In the genomic region with DNA sequence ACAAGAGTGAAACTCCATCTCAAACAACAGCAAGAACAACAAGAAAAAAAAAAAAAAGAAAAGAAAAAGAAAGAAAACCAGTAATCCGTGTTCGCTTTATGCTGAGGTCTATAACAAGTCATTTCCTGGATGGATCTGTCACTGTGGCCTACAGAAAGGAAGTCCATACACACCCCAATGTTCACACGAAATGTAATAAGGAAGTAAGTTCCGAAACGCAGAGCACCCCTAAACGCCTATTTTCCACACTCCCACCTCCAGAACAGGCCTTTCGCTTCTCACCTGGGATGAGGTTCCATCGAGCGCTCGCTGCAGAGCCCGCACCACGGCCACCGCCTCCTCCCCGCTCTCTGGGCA, we compare ENCODE assay signal across 6 cellular contexts. TPM values are rescaled to one million over a fixed set of nuclear protein-coding genes. Genes with fewer than 3 reads are reported as not detected.
DNase-seq lines count a peak whose midpoint lies in the region; ATAC-seq, FAIRE-seq and TF ChIP-seq lines count a peak whose summit lies in the region.

No MANE protein-coding gene starts in this region.

- H3K9me3 ChIP-seq in BLaER1 (peaks cover 30% of the 10 kb centered on the region), GM12878 (replicated peaks; ENCODE audit: control insufficient read depth, insufficient read depth, low read length) (peaks cover 12% of the 10 kb centered on the region; the same call in 2 of the 3 replicates)

- H3K79me2 ChIP-seq in GM12878 (ENCODE audit: control insufficient read depth, insufficient read depth, low read length) = peaks cover 45% of the 10 kb centered on the region

- intact Hi-C loops in GM12878 (cut with micrococcal nuclease; ENCODE audit: unreplicated experiment) = no loop called here
- intact Hi-C loops in natural killer cell (cut with micrococcal nuclease) = no loop called here

- no peaks in the 10 kb centered on the region for H3K27me3 Mint-ChIP-seq in natural killer cell (ENCODE audit: low read depth in 2 of 2)

- H3K4me1 ChIP-seq in BLaER1 (peaks cover 25% of the 10 kb centered on the region), GM12878 (ENCODE audit: control insufficient read depth, insufficient read depth, low read length) (no peaks in the 10 kb centered on the region)

- no peak for TF ChIP-seq POLR2A in GM12878 (IDR thresholded peaks at IDR 0.05; ENCODE audit: low read depth, low read length)

- H3K27me3 ChIP-seq in BLaER1 (peaks cover 1% of the 10 kb centered on the region; the same call in 1 of the 2 replicates), GM12878 (replicated peaks in 1 of 2; ENCODE audit: control insufficient read depth in 2 of 2, insufficient read depth in 2 of 2, low read length in 1 of 2) (no peaks in the 10 kb centered on the region)

- peaks cover 2% of the 10 kb centered on the region for H3K36me3 Mint-ChIP-seq in natural killer cell

- no peaks in the 10 kb centered on the region for H3K9me3 Mint-ChIP-seq in natural killer cell

- no peak for DNase-seq in GM12878 (ENCODE audit: low read depth, low spot score)
- no peak for DNase-seq in natural killer cell
- DNase-seq in KG1 (lab: John Stamatoyannopoulos, UW) = no peak
- no peak for DNase-seq in NCI-H128 (lab: John Stamatoyannopoulos, UW; ENCODE audit: unreplicated experiment)

- in situ Hi-C loops in GM12878 (cut with MboI) = no loop called here

- WGBS in GM12878 (ENCODE audit: insufficient coverage, insufficient replicate concordance, low lambda C conversion rate, missing lambda C conversion rate) = 0% methylated on average over 14 of the region's 14 CpGs

- no peak for TF ChIP-seq RAD21 in GM12878 (IDR thresholded peaks at IDR 0.05; ENCODE audit: insufficient read depth, low read depth, low read length)

- peak overlapping the region; percentile 95 to 99 for H3K27ac Mint-ChIP-seq in natural killer cell

- SMC1A ChIA-PET in GM12878 (lab: Charles Lee; ENCODE audit: uncharacterized antibody, unreplicated experiment) = interaction anchor here (1.4 kb wide), 1 partner anchor 9 kb away, joined by 3 read pairs; no protein-coding TSS in a partner anchor

- peak overlapping the region; percentile 99 for H3K4me2 ChIP-seq in BLaER1
- H3K4me2 ChIP-seq in GM12878 (ENCODE audit: control insufficient read depth, insufficient read depth) = peak overlapping the region; percentile 68; the same call in 1 of the 2 replicates

- peak overlapping the region; percentile 89 for H3K4me3 ChIP-seq in BLaER1
- H3K4me3 ChIP-seq in GM12878 = peak overlapping the region; percentile 95

- FAIRE-seq in GM12878 (lab: Jason Lieb, UNC) = no peak

- POLR2A ChIA-PET in GM12878 (lab: Charles Lee) = interaction anchor here (0.6 to 2.3 kb wide), 5 partner anchors 11 to 90 kb away, joined by 3 to 15 read pairs (median 7); partner anchors contain the start of genes BUD31 and ZNF655

- peak overlapping the region; percentile 100 for H3K4me3 Mint-ChIP-seq in natural killer cell

- peaks cover 25 to 29% of the 10 kb centered on the region in 2 donors for H3K4me1 Mint-ChIP-seq in natural killer cell

- ATAC-seq in HG03108 (IDR thresholded peaks at IDR 0.05; ENCODE audit: unreplicated experiment) (peak; percentile 11), GM12878 (peak; percentile 34), natural killer cell (peak; percentile 46 to 72 (median 52))

- CTCF ChIA-PET in GM12878 (lab: Yijun Ruan, JAX) = interaction anchor here (0.7 to 1.2 kb wide), 3 partner anchors 16 to 201 kb away, joined by 3 read pairs; no protein-coding TSS in a partner anchor

- RAD21 ChIA-PET in GM12878 (lab: Charles Lee; ENCODE audit: unreplicated experiment) = interaction anchor here (1.3 to 1.4 kb wide), 2 partner anchors 34 to 91 kb away, joined by 3 to 5 read pairs; partner anchors contain the start of genes ATP5MF, BUD31 and PDAP1

- H2AFZ ChIP-seq in GM12878 (ENCODE audit: control insufficient read depth, low read depth, low read length) = peak overlapping the region; percentile 88

- H3K27ac ChIP-seq in BLaER1 (peak overlapping the region; percentile 88), GM12878 (ENCODE audit: control insufficient read depth, insufficient read depth) (peak overlapping the region; percentile 92)

- TF ChIP-seq CTCF in GM12878 (IDR thresholded peaks at IDR 0.05 in 2 of 3, conservative IDR thresholded peaks at IDR 0.05 in 1 of 3; ENCODE audit: control insufficient read depth in 2 of 3, extremely low read depth in 1 of 3, insufficient read depth in 1 of 3, low read depth in 3 of 3, low read length in 3 of 3) (no peak), natural killer cell (IDR thresholded peaks at IDR 0.05) (no peak)

- H4K20me1 ChIP-seq in BLaER1 (peaks cover 30% of the 10 kb centered on the region), GM12878 (ENCODE audit: control insufficient read depth, insufficient read depth) (no peaks in the 10 kb centered on the region)

- TF ChIP-seq EP300 in GM12878 (IDR thresholded peaks at IDR 0.05; ENCODE audit: borderline replicate concordance in 1 of 2, control insufficient read depth in 1 of 2, low read depth in 2 of 2, low read length in 2 of 2) = no peak

- H3K9ac ChIP-seq in BLaER1 (peak overlapping the region; percentile 87), GM12878 (ENCODE audit: control insufficient read depth, insufficient read depth, low read length) (peak overlapping the region; percentile 94)

- H3K36me3 ChIP-seq in BLaER1 = peaks cover 44% of the 10 kb centered on the region
- H3K36me3 ChIP-seq in GM12878 (ENCODE audit: control insufficient read depth in 2 of 2, insufficient read depth in 2 of 2, low read length in 1 of 2) = peaks cover under 1 to 15% of the 10 kb centered on the region in 2 experiments; a peak in 2 of 4 replicates

- no TSS peak for BruUV-seq in GM12878 (replicated peaks; lab: Mats Ljungman, UMichigan)

RNA-seq across cellular contexts. Expression of gene ZNF394, which starts 0.7 kb away (rescaled TPM):
- total RNA-seq in GM12878 (2013; cell fraction: nucleolus; rRNA removed) = 140 and 151 TPM in 2 replicates
- total RNA-seq in GM12878 (2014; rRNA removed) = 25.8 and 28.4 TPM in 2 replicates
- 24.9 and 26.3 TPM in 2 replicates for total RNA-seq in GM12878 (2014; rRNA removed; fragmentation: Illumina TruSeq; extraction: Trizol)
- total RNA-seq in GM12878 (2021) = 22.9 TPM in 2 replicates
- 20.0 TPM for polyA plus RNA-seq in GM12878 (2011; ENCODE audit: low read depth)
- polyA plus RNA-seq in GM12878 (2011; rRNA removed) = 22.5 and 23.4 TPM in 2 replicates
- polyA plus RNA-seq in GM12878 (2011; cell fraction: cytosol; rRNA removed) = 20.2 and 21.2 TPM in 2 replicates
- 16.2 and 17.1 TPM in 2 replicates for polyA plus RNA-seq in GM12878 (2011; cell fraction: nucleus; rRNA removed)
- 21.9 and 29.4 TPM in 2 replicates for polyA plus RNA-seq in GM12878 (2012)
- 21.4 and 22.0 TPM in 2 replicates for polyA plus RNA-seq in GM12878 (2014; fragmentation: Illumina TruSeq; extraction: Trizol)
- 1 to 10 TPM; 2.5 to 5.3 TPM for polyA plus RNA-seq in GM12878 (2014; fragmentation: Nextera tagmentation; extraction: Ambion mirVana)
- 15.4 and 18.1 TPM in 2 replicates for polyA plus RNA-seq in GM12878 (2014; rRNA removed)
- 10 to 100 TPM; 23.8 to 26.8 TPM for polyA plus RNA-seq in GM12878 (2016; fragmentation: Nextera tagmentation; extraction: Ambion mirVana)
- polyA minus RNA-seq in GM12878 (2011; rRNA and poly(A)+ RNA removed) = 29.6 and 32.4 TPM in 2 replicates
- polyA minus RNA-seq in GM12878 (2011; cell fraction: cytosol; rRNA and poly(A)+ RNA removed) = 9.9 and 12.8 TPM in 2 replicates
- polyA minus RNA-seq in GM12878 (2011; cell fraction: nucleus; rRNA and poly(A)+ RNA removed) = 15.6 and 26.0 TPM in 2 replicates
- total RNA-seq in natural killer cell = 100 to 1,000 TPM; 188 to 237 (median 215) TPM

RNA-seq across cellular contexts. Expression of gene ZKSCAN5, which starts 5.1 kb away (rescaled TPM):
- 24.0 and 24.9 TPM in 2 replicates for total RNA-seq in GM12878 (2013; cell fraction: nucleolus; rRNA removed)
- total RNA-seq in GM12878 (2014; rRNA removed) (9.0 TPM in 2 replicates), GM12878 (2014; rRNA removed; fragmentation: Illumina TruSeq; extraction: Trizol) (10.0 and 10.1 TPM in 2 replicates), GM12878 (2021) (7.5 and 7.7 TPM in 2 replicates), natural killer cell (1 to 10 TPM; 6.8 to 9.7 (median 7.4) TPM)
- polyA plus RNA-seq in GM12878 (2011; ENCODE audit: low read depth) = 3.7 TPM
- polyA plus RNA-seq in GM12878 (2011; rRNA removed) (9.5 and 11.4 TPM in 2 replicates), GM12878 (2014; fragmentation: Illumina TruSeq; extraction: Trizol) (7.9 and 8.6 TPM in 2 replicates), GM12878 (2014; fragmentation: Nextera tagmentation; extraction: Ambion mirVana) (1 to 10 TPM; 2.5 to 2.7 TPM), GM12878 (2014; rRNA removed) (5.6 and 6.3 TPM in 2 replicates), GM12878 (2016; fragmentation: Nextera tagmentation; extraction: Ambion mirVana) (1 to 10 TPM; 7.6 to 7.7 TPM)
- polyA plus RNA-seq in GM12878 (2011; cell fraction: cytosol; rRNA removed) = 6.3 and 7.1 TPM in 2 replicates
- 10.7 and 11.3 TPM in 2 replicates for polyA plus RNA-seq in GM12878 (2011; cell fraction: nucleus; rRNA removed)
- 4.6 and 5.4 TPM in 2 replicates for polyA plus RNA-seq in GM12878 (2012)
- polyA minus RNA-seq in GM12878 (2011; rRNA and poly(A)+ RNA removed) = 16.4 and 18.0 TPM in 2 replicates
- 4.7 and 7.2 TPM in 2 replicates for polyA minus RNA-seq in GM12878 (2011; cell fraction: cytosol; rRNA and poly(A)+ RNA removed)
- 6.9 and 10.8 TPM in 2 replicates for polyA minus RNA-seq in GM12878 (2011; cell fraction: nucleus; rRNA and poly(A)+ RNA removed)

RNA-seq across cellular contexts. Expression of gene ZNF789, which starts 26.6 kb away (rescaled TPM):
- total RNA-seq in GM12878 (2013; cell fraction: nucleolus; rRNA removed) = 59.3 and 60.0 TPM in 2 replicates
- total RNA-seq in GM12878 (2014; rRNA removed) (22.7 and 27.5 TPM in 2 replicates), GM12878 (2014; rRNA removed; fragmentation: Illumina TruSeq; extraction: Trizol) (22.4 and 25.0 TPM in 2 replicates), GM12878 (2021) (17.2 and 19.9 TPM in 2 replicates), natural killer cell (10 to 100 TPM; 16.7 to 18.6 (median 16.8) TPM)
- 14.6 TPM for polyA plus RNA-seq in GM12878 (2011; ENCODE audit: low read depth)
- polyA plus RNA-seq in GM12878 (2011; rRNA removed) (44.6 and 53.1 TPM in 2 replicates), GM12878 (2014; fragmentation: Illumina TruSeq; extraction: Trizol) (30.1 and 37.0 TPM in 2 replicates), GM12878 (2014; fragmentation: Nextera tagmentation; extraction: Ambion mirVana) (1 to 10 TPM; 5.6 to 6.0 TPM), GM12878 (2014; rRNA removed) (27.2 and 32.2 TPM in 2 replicates), GM12878 (2016; fragmentation: Nextera tagmentation; extraction: Ambion mirVana) (10 to 100 TPM; 18.4 to 19.6 TPM)
- polyA plus RNA-seq in GM12878 (2011; cell fraction: cytosol; rRNA removed) = 23.4 and 24.4 TPM in 2 replicates
- polyA plus RNA-seq in GM12878 (2011; cell fraction: nucleus; rRNA removed) = 37.6 and 46.0 TPM in 2 replicates
- polyA plus RNA-seq in GM12878 (2012) = 17.3 and 20.1 TPM in 2 replicates
- 14.2 and 18.7 TPM in 2 replicates for polyA minus RNA-seq in GM12878 (2011; rRNA and poly(A)+ RNA removed)
- 2.9 and 7.6 TPM in 2 replicates for polyA minus RNA-seq in GM12878 (2011; cell fraction: cytosol; rRNA and poly(A)+ RNA removed)
- 14.0 and 29.2 TPM in 2 replicates for polyA minus RNA-seq in GM12878 (2011; cell fraction: nucleus; rRNA and poly(A)+ RNA removed)

RNA-seq across cellular contexts. Expression of gene ATP5MF, which starts 33.4 kb away (rescaled TPM):
- 47.5 and 59.0 TPM in 2 replicates for total RNA-seq in GM12878 (2013; cell fraction: nucleolus; rRNA removed)
- 776 and 778 TPM in 2 replicates for total RNA-seq in GM12878 (2014; rRNA removed)
- 1,085 and 1,144 TPM in 2 replicates for total RNA-seq in GM12878 (2014; rRNA removed; fragmentation: Illumina TruSeq; extraction: Trizol)
- total RNA-seq in GM12878 (2021) = 362 and 411 TPM in 2 replicates
- polyA plus RNA-seq in GM12878 (2011; ENCODE audit: low read depth) = 3,344 TPM
- polyA plus RNA-seq in GM12878 (2011; rRNA removed) = 683 and 738 TPM in 2 replicates
- polyA plus RNA-seq in GM12878 (2011; cell fraction: cytosol; rRNA removed) = 1,308 and 2,229 TPM in 2 replicates
- 463 and 565 TPM in 2 replicates for polyA plus RNA-seq in GM12878 (2011; cell fraction: nucleus; rRNA removed)
- polyA plus RNA-seq in GM12878 (2012) = 690 and 1,154 TPM in 2 replicates
- 1,028 and 1,206 TPM in 2 replicates for polyA plus RNA-seq in GM12878 (2014; fragmentation: Illumina TruSeq; extraction: Trizol)
- 1,000 to 10,000 TPM; 2,087 to 2,478 TPM for polyA plus RNA-seq in GM12878 (2014; fragmentation: Nextera tagmentation; extraction: Ambion mirVana)
- polyA plus RNA-seq in GM12878 (2014; rRNA removed) = 889 and 1,098 TPM in 2 replicates
- 1,000 to 10,000 TPM; 1,301 to 1,381 TPM for polyA plus RNA-seq in GM12878 (2016; fragmentation: Nextera tagmentation; extraction: Ambion mirVana)
- 167 and 250 TPM in 2 replicates for polyA minus RNA-seq in GM12878 (2011; rRNA and poly(A)+ RNA removed)
- 105 and 129 TPM in 2 replicates for polyA minus RNA-seq in GM12878 (2011; cell fraction: cytosol; rRNA and poly(A)+ RNA removed)
- 34.3 and 38.1 TPM in 2 replicates for polyA minus RNA-seq in GM12878 (2011; cell fraction: nucleus; rRNA and poly(A)+ RNA removed)
- 100 to 1,000 TPM in 2 of 3 donors, 10 to 100 TPM in 1; 90.8 to 123 (median 111) TPM for total RNA-seq in natural killer cell

RNA-seq across cellular contexts. Expression of gene FAM200A, which starts 52.6 kb away (rescaled TPM):
- 14.0 and 14.3 TPM in 2 replicates for total RNA-seq in GM12878 (2013; cell fraction: nucleolus; rRNA removed)
- total RNA-seq in GM12878 (2014; rRNA removed) (5.6 and 7.6 TPM in 2 replicates), GM12878 (2014; rRNA removed; fragmentation: Illumina TruSeq; extraction: Trizol) (7.6 and 8.0 TPM in 2 replicates), GM12878 (2021) (4.0 and 4.1 TPM in 2 replicates), natural killer cell (1 to 10 TPM; 2.3 to 3.1 (median 2.6) TPM)
- 1.8 TPM for polyA plus RNA-seq in GM12878 (2011; ENCODE audit: low read depth)
- polyA plus RNA-seq in GM12878 (2011; rRNA removed) (7.6 and 11.4 TPM in 2 replicates), GM12878 (2014; fragmentation: Illumina TruSeq; extraction: Trizol) (7.4 and 9.6 TPM in 2 replicates), GM12878 (2014; fragmentation: Nextera tagmentation; extraction: Ambion mirVana) (1 to 10 TPM; 2.7 to 3.1 TPM), GM12878 (2014; rRNA removed) (4.8 and 6.4 TPM in 2 replicates), GM12878 (2016; fragmentation: Nextera tagmentation; extraction: Ambion mirVana) (1 to 10 TPM; 6.6 to 9.0 TPM)
- polyA plus RNA-seq in GM12878 (2011; cell fraction: cytosol; rRNA removed) = 3.9 and 4.2 TPM in 2 replicates
- 2.1 and 2.4 TPM in 2 replicates for polyA plus RNA-seq in GM12878 (2011; cell fraction: nucleus; rRNA removed)
- 2.3 and 4.2 TPM in 2 replicates for polyA plus RNA-seq in GM12878 (2012)
- polyA minus RNA-seq in GM12878 (2011; rRNA and poly(A)+ RNA removed) = 2.7 and 3.1 TPM in 2 replicates
- polyA minus RNA-seq in GM12878 (2011; cell fraction: cytosol; rRNA and poly(A)+ RNA removed) = 2.5 TPM in 2 replicates
- 3.7 and 5.5 TPM in 2 replicates for polyA minus RNA-seq in GM12878 (2011; cell fraction: nucleus; rRNA and poly(A)+ RNA removed)
